ENCODE assay signal across 1 cellular context in the genomic region with DNA sequence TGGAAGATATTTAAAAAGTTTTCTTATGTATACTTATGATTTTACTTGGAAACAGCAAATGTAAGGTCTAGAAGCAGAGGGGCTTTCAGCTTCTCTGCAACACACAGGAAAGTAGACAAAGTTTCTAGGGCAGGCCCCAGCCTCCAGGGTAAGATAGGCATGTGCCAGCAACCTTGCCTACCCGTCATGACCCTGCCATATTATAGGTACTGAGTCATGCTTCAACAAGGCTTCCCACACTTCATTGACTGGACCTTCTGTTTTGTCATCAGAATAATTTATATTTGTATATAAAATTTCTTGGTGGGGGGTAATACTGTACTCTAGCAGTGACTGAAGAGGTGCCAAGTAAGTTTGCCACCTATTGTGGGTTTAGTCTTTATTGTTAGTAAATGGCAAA.
TF ChIP-seq lines count a peak whose summit lies in the region.

No MANE protein-coding gene starts in this region.

TF ChIP-seq in IMR-90, 13 proteins besides CTCF, POLR2A, EP300 and RAD21 (continued from another document):
- TF ChIP-seq, protein P1, sequence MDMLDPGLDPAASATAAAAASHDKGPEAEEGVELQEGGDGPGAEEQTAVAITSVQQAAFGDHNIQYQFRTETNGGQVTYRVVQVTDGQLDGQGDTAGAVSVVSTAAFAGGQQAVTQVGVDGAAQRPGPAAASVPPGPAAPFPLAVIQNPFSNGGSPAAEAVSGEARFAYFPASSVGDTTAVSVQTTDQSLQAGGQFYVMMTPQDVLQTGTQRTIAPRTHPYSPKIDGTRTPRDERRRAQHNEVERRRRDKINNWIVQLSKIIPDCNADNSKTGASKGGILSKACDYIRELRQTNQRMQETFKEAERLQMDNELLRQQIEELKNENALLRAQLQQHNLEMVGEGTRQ (IDR thresholded peaks at IDR 0.05; ENCODE audit: low read depth, low read length) = no peak
- TF ChIP-seq RCOR1 (IDR thresholded peaks at IDR 0.05; ENCODE audit: insufficient replicate concordance, low read length) = no peak
- TF ChIP-seq CHD1 (IDR thresholded peaks at IDR 0.05; ENCODE audit: low read depth, low read length) = no peak
- no peak for TF ChIP-seq RFX5 (IDR thresholded peaks at IDR 0.05; ENCODE audit: low read depth, low read length)
- no peak for TF ChIP-seq BHLHE40 (IDR thresholded peaks at IDR 0.05; ENCODE audit: low read depth, low read length)
- TF ChIP-seq MXI1 (IDR thresholded peaks at IDR 0.05; ENCODE audit: borderline replicate concordance, low read depth, low read length) = no peak
- no peak for TF ChIP-seq NFE2L2 (IDR thresholded peaks at IDR 0.05; ENCODE audit: low read depth, low read length)
TF ChIP-seq in IMR-90: peak in this region for 0.
